ENCODE assay signal across 8 cellular contexts in the genomic region with DNA sequence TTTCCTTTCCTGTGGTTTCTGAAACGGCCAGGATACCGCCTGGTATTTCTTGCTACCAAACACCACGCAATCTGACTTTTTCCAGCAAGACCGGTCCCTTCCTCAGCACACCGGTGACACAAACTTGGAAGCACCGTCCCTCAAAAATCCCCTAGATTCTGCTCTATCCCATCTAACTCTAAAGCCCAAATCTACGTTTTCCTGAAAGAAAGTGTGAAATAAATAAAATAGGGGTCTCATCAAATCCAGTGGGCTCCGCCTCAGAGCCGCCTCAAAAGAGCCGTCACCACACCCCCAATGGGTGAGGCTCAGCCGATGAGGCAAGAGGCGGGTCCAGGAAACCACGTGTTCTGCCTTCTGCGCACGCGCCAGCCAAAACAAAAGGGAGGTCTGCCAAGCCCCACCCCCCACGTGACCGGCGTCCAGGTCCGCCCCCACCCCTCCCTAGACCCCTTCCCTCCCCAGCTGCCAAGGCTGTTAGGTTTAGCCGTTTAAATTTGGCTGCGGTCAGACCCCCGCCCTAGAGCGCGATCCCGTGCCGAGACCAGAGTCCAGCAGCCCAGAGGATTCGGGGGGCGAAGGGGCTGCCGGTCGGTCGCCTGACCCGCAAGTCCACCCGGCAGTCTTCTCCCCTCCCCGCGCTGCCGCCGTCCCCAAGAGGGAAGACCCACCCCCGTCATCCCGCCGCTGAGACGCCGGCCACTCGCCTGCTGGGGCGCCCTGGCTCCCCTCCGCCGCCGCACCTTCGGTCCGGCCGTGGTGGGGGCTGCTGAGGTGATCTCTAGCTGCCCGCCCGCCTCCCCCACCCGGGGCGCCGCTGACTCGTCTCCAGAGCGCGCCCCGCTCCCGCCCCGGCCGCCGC.
A peak's percentile ranks its signal among the peaks of the same experiment; 100 is the strongest.
DNase-seq lines count a peak whose midpoint lies in the region; ATAC-seq lines count a peak whose summit lies in the region.

No MANE protein-coding gene starts in this region.

- peak; percentile 71 for ATAC-seq in GM19023 (IDR thresholded peaks at IDR 0.05; ENCODE audit: unreplicated experiment)
- peak; percentile 69 for ATAC-seq in HG03196 (IDR thresholded peaks at IDR 0.05; ENCODE audit: unreplicated experiment)

- peak; percentile 94 for DNase-seq in AG08396 (ENCODE audit: low spot score)
- DNase-seq in NCI-H226: peak; percentile 60
- DNase-seq in activated CD4-positive, CD25-positive, alpha-beta regulatory T cell (lab: John Stamatoyannopoulos, UW): peak; percentile 90 to 95 (median 92)
- peak; percentile 94 for DNase-seq in central memory CD4-positive, alpha-beta T cell
- DNase-seq in inferior parietal cortex (ENCODE audit: extremely low spot score): peak; percentile 96
- peak; percentile 93 for DNase-seq in smooth muscle cell of the brain vasculature (ENCODE audit: low read depth, low spot score)

Comparison
In these comparisons a context has a peak if more than half of its experiments do, and no peak if none do; other contexts are left out.
1. Peak in every context shown above with its lines: DNase-seq and ATAC-seq.